In the genomic region with DNA sequence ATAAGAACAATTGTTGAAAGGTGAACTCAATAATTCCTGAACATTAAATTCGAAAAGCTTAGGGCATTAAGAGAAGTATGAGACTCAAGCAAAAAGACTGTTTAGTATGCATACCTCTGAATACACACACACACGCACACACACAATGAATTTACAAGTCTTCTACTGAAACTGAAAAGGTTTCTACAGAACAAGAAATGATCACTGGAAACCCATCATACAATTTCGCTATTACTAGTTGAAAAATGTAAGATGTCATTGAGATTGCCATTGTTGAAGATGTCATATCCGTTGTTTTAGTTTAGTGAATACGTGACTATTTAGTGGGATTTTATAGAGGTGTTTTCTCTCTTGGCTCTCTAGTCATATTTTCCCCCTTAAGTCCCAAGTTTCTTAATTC, we compare ENCODE assay signal across 1 cellular context.
TF ChIP-seq lines count a peak whose summit lies in the region.

No MANE protein-coding gene starts in this region.

TF ChIP-seq in A549, 52 proteins besides CTCF, POLR2A, EP300 and RAD21 (continued from another document):
- TF ChIP-seq, protein P1, sequence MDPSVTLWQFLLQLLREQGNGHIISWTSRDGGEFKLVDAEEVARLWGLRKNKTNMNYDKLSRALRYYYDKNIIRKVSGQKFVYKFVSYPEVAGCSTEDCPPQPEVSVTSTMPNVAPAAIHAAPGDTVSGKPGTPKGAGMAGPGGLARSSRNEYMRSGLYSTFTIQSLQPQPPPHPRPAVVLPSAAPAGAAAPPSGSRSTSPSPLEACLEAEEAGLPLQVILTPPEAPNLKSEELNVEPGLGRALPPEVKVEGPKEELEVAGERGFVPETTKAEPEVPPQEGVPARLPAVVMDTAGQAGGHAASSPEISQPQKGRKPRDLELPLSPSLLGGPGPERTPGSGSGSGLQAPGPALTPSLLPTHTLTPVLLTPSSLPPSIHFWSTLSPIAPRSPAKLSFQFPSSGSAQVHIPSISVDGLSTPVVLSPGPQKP (IDR thresholded peaks at IDR 0.05; ENCODE audit: low read depth, low read length) = no peak
- TF ChIP-seq FOSL2 (IDR thresholded peaks at IDR 0.05) (no peak), FOSL2 (CRISPR knock-in tag; IDR thresholded peaks at IDR 0.05) (no peak), FOSB (CRISPR knock-in tag; IDR thresholded peaks at IDR 0.05) (no peak), CBX2 (IDR thresholded peaks at IDR 0.05; ENCODE audit: borderline replicate concordance, low read depth) (no peak), JUNB (IDR thresholded peaks at IDR 0.05) (no peak)
- TF ChIP-seq, protein P2, sequence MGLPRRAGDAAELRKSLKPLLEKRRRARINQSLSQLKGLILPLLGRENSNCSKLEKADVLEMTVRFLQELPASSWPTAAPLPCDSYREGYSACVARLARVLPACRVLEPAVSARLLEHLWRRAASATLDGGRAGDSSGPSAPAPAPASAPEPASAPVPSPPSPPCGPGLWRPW (IDR thresholded peaks at IDR 0.05) = no peak
- TF ChIP-seq, protein P3, sequence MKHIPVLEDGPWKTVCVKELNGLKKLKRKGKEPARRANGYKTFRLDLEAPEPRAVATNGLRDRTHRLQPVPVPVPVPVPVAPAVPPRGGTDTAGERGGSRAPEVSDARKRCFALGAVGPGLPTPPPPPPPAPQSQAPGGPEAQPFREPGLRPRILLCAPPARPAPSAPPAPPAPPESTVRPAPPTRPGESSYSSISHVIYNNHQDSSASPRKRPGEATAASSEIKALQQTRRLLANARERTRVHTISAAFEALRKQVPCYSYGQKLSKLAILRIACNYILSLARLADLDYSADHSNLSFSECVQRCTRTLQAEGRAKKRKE (CRISPR knock-in tag; IDR thresholded peaks at IDR 0.05; ENCODE audit: low read depth) = no peak
- TF ChIP-seq, protein P4, sequence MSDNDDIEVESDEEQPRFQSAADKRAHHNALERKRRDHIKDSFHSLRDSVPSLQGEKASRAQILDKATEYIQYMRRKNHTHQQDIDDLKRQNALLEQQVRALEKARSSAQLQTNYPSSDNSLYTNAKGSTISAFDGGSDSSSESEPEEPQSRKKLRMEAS (IDR thresholded peaks at IDR 0.05) = no peak
TF ChIP-seq in A549: peak in this region for 0.
